9 cellular contexts compared by ENCODE assay signal in the genomic region with DNA sequence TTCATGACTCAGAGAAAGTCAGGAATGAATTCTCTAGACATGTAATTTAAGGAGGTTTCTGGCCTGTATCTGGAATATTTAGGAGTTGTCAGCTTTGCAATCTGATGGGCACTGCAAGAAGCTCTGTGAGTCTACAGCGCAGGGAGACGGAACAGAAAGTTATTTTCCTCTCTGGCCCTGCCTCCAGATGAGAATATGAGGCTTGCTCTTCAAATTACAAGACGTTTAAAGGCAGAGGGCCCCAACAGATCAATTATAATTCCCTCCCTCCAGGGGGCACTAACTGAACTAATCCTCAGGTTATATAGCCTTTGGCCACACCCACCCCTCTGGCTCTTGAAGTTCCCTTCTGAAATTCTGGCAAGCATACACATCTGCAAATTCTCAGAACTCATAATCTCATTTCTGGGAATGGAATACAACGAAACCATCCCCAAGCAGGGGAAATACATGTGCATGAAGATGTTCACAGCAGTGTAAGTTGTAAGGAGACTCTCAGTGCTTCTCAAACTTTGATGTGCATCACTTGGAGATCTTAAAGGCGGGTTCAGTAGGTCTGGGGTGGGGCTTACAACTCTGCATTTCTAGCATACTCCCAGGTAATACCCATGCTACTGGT.
DNase-seq lines count a peak whose midpoint lies in the region; ATAC-seq, FAIRE-seq and TF ChIP-seq lines count a peak whose summit lies in the region.
"Had no signal": no experiment of that assay in that cellular context is flagged by ENCODE, and none has a peak within 500 bp of the region (broad histone marks: within the 10 kb centered on the region; RNA-seq: fewer than 3 reads in every experiment).

No MANE protein-coding gene starts in this region.

- no peaks in the 10 kb centered on the region for H3K9me3 ChIP-seq in naive thymus-derived CD4-positive, alpha-beta T cell (ENCODE audit: control insufficient read depth in 2 of 3, low read length in 3 of 3)

- no peaks in the 10 kb centered on the region for H3K36me3 Mint-ChIP-seq in naive thymus-derived CD4-positive, alpha-beta T cell
- H3K36me3 Mint-ChIP-seq: brain had no signal

- peak overlapping the region in 5 of 9 donors; percentile 2 to 78 (median 39) for H3K27ac Mint-ChIP-seq in naive thymus-derived CD4-positive, alpha-beta T cell

- H3K27me3 Mint-ChIP-seq in naive thymus-derived CD4-positive, alpha-beta T cell, result peaks cover 0 to 17% (median 0%) of the 10 kb centered on the region in 5 donors

- no peaks in the 10 kb centered on the region for H3K9me3 Mint-ChIP-seq in naive thymus-derived CD4-positive, alpha-beta T cell
- H3K9me3 Mint-ChIP-seq: brain had no signal

- intact Hi-C loops in naive thymus-derived CD4-positive, alpha-beta T cell (cut with micrococcal nuclease), result loop anchor here (1.0 to 2.0 kb wide), 5 partner anchors 26 to 407 kb away; no protein-coding TSS in a partner anchor

- CTCF ChIA-PET in naive thymus-derived CD4-positive, alpha-beta T cell (lab: Charles Lee), result interaction anchor here (3.6 kb wide), 1 partner anchor 407 kb away, joined by 17 read pairs; no protein-coding TSS in a partner anchor

- H3K4me1 Mint-ChIP-seq in naive thymus-derived CD4-positive, alpha-beta T cell, result peaks cover 2 to 23% (median 17%) of the 10 kb centered on the region in 7 donors

- no peak overlapping the region for H3K4me3 Mint-ChIP-seq in naive thymus-derived CD4-positive, alpha-beta T cell
- H3K4me3 Mint-ChIP-seq: brain had no signal

- no peaks in the 10 kb centered on the region for H3K36me3 ChIP-seq in naive thymus-derived CD4-positive, alpha-beta T cell (ENCODE audit: control insufficient read depth in 2 of 3, insufficient read depth in 3 of 3, low read length in 3 of 3)

- H3K27ac ChIP-seq in coronary artery, result peak overlapping the region; percentile 62 to 81
- no peak overlapping the region for H3K27ac ChIP-seq in naive thymus-derived CD4-positive, alpha-beta T cell (ENCODE audit: low read depth, low read length)

- peak; percentile 65 for DNase-seq in DMS53 (lab: John Stamatoyannopoulos, UW)
- DNase-seq in HTR-8/SVneo (ENCODE audit: insufficient read length, low spot score), result peak; percentile 49
- DNase-seq in UCSD-AML1 (lab: John Stamatoyannopoulos, UW; ENCODE audit: unreplicated experiment), result peak; percentile 22
- no peak for DNase-seq in coronary artery (ENCODE audit: low spot score)
- peak in 8 of 9 donors; percentile 26 to 66 (median 46) for DNase-seq in naive thymus-derived CD4-positive, alpha-beta T cell
- no peak for DNase-seq in foreskin melanocyte
- DNase-seq in OCI-M2 (lab: John Stamatoyannopoulos, UW; ENCODE audit: unreplicated experiment), result no peak

- no peaks in the 10 kb centered on the region for H3K27me3 ChIP-seq in naive thymus-derived CD4-positive, alpha-beta T cell (ENCODE audit: control insufficient read depth in 2 of 2, insufficient read depth in 2 of 2, low read length in 2 of 2)

- no peak for TF ChIP-seq CTCF in coronary artery (IDR thresholded peaks at IDR 0.05)

- H3K4me1 ChIP-seq in naive thymus-derived CD4-positive, alpha-beta T cell (ENCODE audit: control insufficient read depth in 2 of 2, insufficient read depth in 2 of 2, low read length in 2 of 2), result no peaks in the 10 kb centered on the region

- no peak overlapping the region for H3K4me3 ChIP-seq in coronary artery
- no peak overlapping the region for H3K4me3 ChIP-seq in naive thymus-derived CD4-positive, alpha-beta T cell (ENCODE audit: low read length)

- no peak for FAIRE-seq in HTR-8/SVneo (lab: Jason Lieb, UNC)

- peak; percentile 78 for ATAC-seq in GM21367 (IDR thresholded peaks at IDR 0.05; ENCODE audit: unreplicated experiment)
- peak; percentile 89 for ATAC-seq in naive thymus-derived CD4-positive, alpha-beta T cell

- POLR2A ChIA-PET in naive thymus-derived CD4-positive, alpha-beta T cell (lab: Charles Lee), result no interaction called here

Comparison
In these comparisons a context has a peak if more than half of its experiments do, and no peak if none do; other contexts are left out.
1. DNase-seq: peak in DMS53 (single experiment), HTR-8/SVneo (single experiment), UCSD-AML1 (single experiment) and naive thymus-derived CD4-positive, alpha-beta T cell (8 of 9); none in coronary artery (single experiment), foreskin melanocyte (single experiment) and OCI-M2 (single experiment).